Comparison of ENCODE assay signal across 7 cellular contexts in genomic region chr3:46663611-46664135, GRCh38. TPM values are rescaled to one million over a fixed set of nuclear protein-coding genes. Genes with fewer than 3 reads are reported as not detected.
DNase-seq lines count a peak whose midpoint lies in the region; ATAC-seq and TF ChIP-seq lines count a peak whose summit lies in the region.

No MANE protein-coding gene starts in this region.

- H3K79me2 ChIP-seq in HCT116 (ENCODE audit: insufficient read depth, low read length), result no peaks in the 10 kb centered on the region

- CTCF ChIA-PET in HCT116 (lab: Charles Lee), result interaction anchor here (0.6 to 1.1 kb wide), 6 partner anchors 30 to 660 kb away, joined by 3 to 9 read pairs (median 4); partner anchors contain the start of gene ALS2CL

- H3K9me3 ChIP-seq in HCT116 (ENCODE audit: control insufficient read depth in 1 of 2, insufficient read depth in 1 of 2, low read depth in 1 of 2, low read length in 2 of 2), result no peaks in the 10 kb centered on the region

- H3K4me2 ChIP-seq in HCT116 (ENCODE audit: low read length), result no peak overlapping the region

- DNase-seq in HCT116 (ENCODE audit: low read depth, low spot score), result no peak
- DNase-seq in NCI-H510A treated with DMSO at 0.1 percent for 48 hours (lab: John Stamatoyannopoulos, UW), result peak; percentile 56
- peak; percentile 48 for DNase-seq in epithelial cell of esophagus (ENCODE audit: low read depth)
- no peak for DNase-seq in retinal pigment epithelial cell (ENCODE audit: low read depth)
- no peak for DNase-seq in cerebellum (ENCODE audit: low spot score)
- DNase-seq in stimulated activated CD8-positive, alpha-beta memory T cell treated with anti-CD3 and anti-CD28 coated beads, Interleukin-4, amount 100 ng/mL, for 48 hours, result no peak

- POLR2A ChIA-PET in HCT116 (lab: Charles Lee), result interaction anchor here (0.6 kb wide), 1 partner anchor 1063 kb away, joined by 3 read pairs; no protein-coding TSS in a partner anchor

- no peaks in the 10 kb centered on the region for H3K27me3 ChIP-seq in HCT116 (ENCODE audit: insufficient read depth, low read length)

- no TSS peak for BruUV-seq in HCT116 (replicated peaks; lab: Mats Ljungman, UMichigan)

- H3K27ac ChIP-seq in HCT116 (ENCODE audit: low read depth, low read length), result no peak overlapping the region

- no peak overlapping the region for H2AFZ ChIP-seq in HCT116 (ENCODE audit: low read depth, low read length, poor library complexity, severe bottlenecking)

- RAD21 ChIA-PET in HCT116 (lab: Charles Lee; ENCODE audit: low non-redundant PET in 1 of 2, low total read pairs in 2 of 2, uncharacterized antibody in 2 of 2, unreplicated experiment in 2 of 2), result interaction anchor here in 1 of 2 experiments (0.7 kb wide), 1 partner anchor 39 kb away, joined by 3 read pairs; no protein-coding TSS in a partner anchor

- no peaks in the 10 kb centered on the region for H4K20me1 ChIP-seq in HCT116 (ENCODE audit: insufficient read depth)

- H3K4me1 ChIP-seq in HCT116 (ENCODE audit: control insufficient read depth in 1 of 2, insufficient read depth in 2 of 2, low read length in 2 of 2), result peaks cover 5 to 9% of the 10 kb centered on the region in 2 experiments; a peak in 3 of 4 replicates

- TF ChIP-seq CTCF in HCT116 (IDR thresholded peaks at IDR 0.05 in 2 of 3, conservative IDR thresholded peaks at IDR 0.05 in 1 of 3; ENCODE audit: borderline replicate concordance in 1 of 3, insufficient read depth in 1 of 3, low read depth in 2 of 3, low read length in 2 of 3) (peak; percentile 46 to 81 (median 55)), epithelial cell of esophagus (IDR thresholded peaks at IDR 0.05; ENCODE audit: insufficient read depth, low read depth, low read length, missing control alignments) (peak; percentile 37), retinal pigment epithelial cell (conservative IDR thresholded peaks at IDR 0.05; ENCODE audit: low read depth, low read length) (peak; percentile 26)

- no peak overlapping the region for H3K4me3 ChIP-seq in HCT116 (replicated peaks in 1 of 2; ENCODE audit: low read depth in 1 of 2, low read length in 2 of 2)
- no peak overlapping the region for H3K4me3 ChIP-seq in epithelial cell of esophagus (ENCODE audit: low read length)
- no peak overlapping the region for H3K4me3 ChIP-seq in retinal pigment epithelial cell (ENCODE audit: low read length)

- intact Hi-C loops in HCT116 (cut with micrococcal nuclease), result loop anchor here (1.0 kb wide), 2 partner anchors 232 to 246 kb away; no protein-coding TSS in a partner anchor

- TF ChIP-seq POLR2A in HCT116 (IDR thresholded peaks at IDR 0.05; ENCODE audit: borderline replicate concordance, extremely low read depth, insufficient read depth, insufficient read length), result no peak

- no peaks in the 10 kb centered on the region for H3K36me3 ChIP-seq in HCT116 (ENCODE audit: control insufficient read depth in 1 of 2, insufficient read depth in 2 of 2, low read length in 2 of 2)

- TF ChIP-seq RAD21 in HCT116 (IDR thresholded peaks at IDR 0.05; ENCODE audit: low read depth), result peak; percentile 76

- no peak overlapping the region for H3K9ac ChIP-seq in HCT116 (ENCODE audit: low read length)

- no peaks in the 10 kb centered on the region for H3K9me2 ChIP-seq in HCT116 (ENCODE audit: insufficient read depth)

- ATAC-seq in HCT116 (peak; percentile 77), GM18861 (IDR thresholded peaks at IDR 0.05; ENCODE audit: unreplicated experiment) (no peak)

TF ChIP-seq in HCT116, 20 proteins besides CTCF, POLR2A, EP300 and RAD21:
- TF ChIP-seq ZFX (IDR thresholded peaks at IDR 0.05) (no peak), ATF3 (IDR thresholded peaks at IDR 0.05) (no peak), ZNF274 (IDR thresholded peaks at IDR 0.05; ENCODE audit: low read depth, low read length) (no peak), EGR1 (IDR thresholded peaks at IDR 0.05; ENCODE audit: low read depth) (no peak), EZH2phosphoT487 (IDR thresholded peaks at IDR 0.05; ENCODE audit: borderline replicate concordance) (no peak), TCF7L2 (IDR thresholded peaks at IDR 0.05; ENCODE audit: borderline replicate concordance, extremely low read depth, insufficient read depth, insufficient read length) (no peak), MAX (IDR thresholded peaks at IDR 0.05) (no peak), SIN3A (IDR thresholded peaks at IDR 0.05; ENCODE audit: low read depth) (no peak), ELF1 (IDR thresholded peaks at IDR 0.05; ENCODE audit: borderline replicate concordance, low read depth) (no peak), ZBTB33 (IDR thresholded peaks at IDR 0.05; ENCODE audit: extremely low read depth, insufficient replicate concordance, low read length) (no peak)

RNA-seq across cellular contexts. Expression of gene ALS2CL, which starts 29.8 kb away (rescaled TPM):
- 16.4 TPM for total RNA-seq in HCT116 (2021; ENCODE audit: unreplicated experiment)
- 20.6 and 24.1 TPM in 2 replicates for polyA plus RNA-seq in HCT116 (2012)
- 3.2 TPM for total RNA-seq in cerebellum

RNA-seq across cellular contexts. Expression of gene TMIE, which starts 37.5 kb away (rescaled TPM):
- total RNA-seq in HCT116 (2021; ENCODE audit: unreplicated experiment) (0.74 TPM), cerebellum (0.82 TPM)
- polyA plus RNA-seq in HCT116 (2012), result 0.90 and 1.1 TPM in 2 replicates

RNA-seq across cellular contexts. Expression of gene FAM240A, which starts 51.3 kb away (rescaled TPM):
- total RNA-seq in HCT116 (2021; ENCODE audit: unreplicated experiment) (not detected), cerebellum (not detected)
- polyA plus RNA-seq in HCT116 (2012), result not detected in 2 replicates

RNA-seq across cellular contexts. Expression of gene PRSS50, which starts 54.0 kb away (rescaled TPM):
- not detected for total RNA-seq in HCT116 (2021; ENCODE audit: unreplicated experiment)
- not detected in 2 replicates for polyA plus RNA-seq in HCT116 (2012)
- total RNA-seq in cerebellum, result 0.45 TPM

Comparison
In these comparisons a context has a peak if more than half of its experiments do, and no peak if none do; other contexts are left out.
1. DNase-seq: peak in NCI-H510A treated with DMSO at 0.1 percent for 48 hours (single experiment) and epithelial cell of esophagus (single experiment); none in HCT116 (single experiment), retinal pigment epithelial cell (single experiment), cerebellum (single experiment) and stimulated activated CD8-positive, alpha-beta memory T cell treated with anti-CD3 and anti-CD28 coated beads, Interleukin-4, amount 100 ng/mL, for 48 hours (single experiment).
2. Peak in every context shown above with its lines, with median percentiles within 50 percentile points of each other: CTCF ChIP-seq.